Comparison of ENCODE assay signal across 15 cellular contexts in genomic region chr12:102427542-102427923, GRCh38. TPM values are rescaled to one million over a fixed set of nuclear protein-coding genes. Genes with fewer than 3 reads are reported as not detected.
A peak's percentile ranks its signal among the peaks of the same experiment; 100 is the strongest.
DNase-seq lines count a peak whose midpoint lies in the region; ATAC-seq, FAIRE-seq and TF ChIP-seq lines count a peak whose summit lies in the region.
"Had no signal": no experiment of that assay in that cellular context is flagged by ENCODE, and none has a peak within 500 bp of the region (broad histone marks: within the 10 kb centered on the region; RNA-seq: fewer than 3 reads in every experiment).

No MANE protein-coding gene starts in this region.

- DNase-seq in MG63, result peak; percentile 28
- DNase-seq in H1 (ENCODE audit: low read depth in 1 of 2, low spot score in 2 of 2), result no peak
- no peak for DNase-seq in mesothelial cell of epicardium (ENCODE audit: low spot score in 2 of 2, unreplicated experiment in 2 of 2)
- DNase-seq in GM19238 (ENCODE audit: insufficient read length, low spot score), result no peak
- DNase-seq in activated CD8-positive, alpha-beta memory T cell treated with anti-CD3 and anti-CD28 coated beads, Interleukin-2, amount 50 U/mL, for 4 hours, result no peak
- no peak for DNase-seq in NCI-H345 (lab: John Stamatoyannopoulos, UW)
- DNase-seq: activated B cell treated with CpG ODN at 0.5 μM for 24 hours; CD4-positive, CD25-positive, alpha-beta regulatory T cell; effector memory CD8-positive, alpha-beta T cell; glutamatergic neuron; NCI-H187 had no signal

- H3K23ac ChIP-seq in H1 (ENCODE audit: insufficient read length), result no peak overlapping the region

- H3K27ac Mint-ChIP-seq in mesothelial cell of epicardium, result peak overlapping the region; percentile 47
- H3K27ac Mint-ChIP-seq: activated B cell treated with CpG ODN at 0.5 μM for 24 hours; CD4-positive, CD25-positive, alpha-beta regulatory T cell; effector memory CD8-positive, alpha-beta T cell had no signal

- TF ChIP-seq POLR2A in H1 (IDR thresholded peaks at IDR 0.05; ENCODE audit: control extremely low read depth in 1 of 2, low read depth in 2 of 2, low read length in 2 of 2), result no peak

- H3K4me2 ChIP-seq in H1 (ENCODE audit: insufficient read depth in 1 of 2, low read depth in 2 of 2, low read length in 2 of 2), result no peak overlapping the region

- peaks cover 16% of the 10 kb centered on the region for H3K9me3 Mint-ChIP-seq in mesothelial cell of epicardium
- H3K9me3 Mint-ChIP-seq: activated B cell treated with CpG ODN at 0.5 μM for 24 hours had no signal

- CTCF ChIA-PET in H1 (lab: Charles Lee; ENCODE audit: partially characterized antibody), result interaction anchor here (1.0 kb wide), 1 partner anchor 14 kb away, joined by 4 read pairs; no protein-coding TSS in a partner anchor

- no peak overlapping the region for H4K5ac ChIP-seq in H1 (ENCODE audit: insufficient read length, low read depth, low read length)

- no peaks in the 10 kb centered on the region for H4K20me1 ChIP-seq in H1 (replicated peaks in 1 of 2; ENCODE audit: control insufficient read depth in 1 of 2, insufficient read depth in 2 of 2, low read length in 2 of 2)

- H3K56ac ChIP-seq in H1 (replicated peaks; ENCODE audit: insufficient read length, low read depth, low read length), result no peak overlapping the region

- 0 out of 2 replicates have a peak overlapping the region, but pooled peaks have one; percentile 48 for H2BK5ac ChIP-seq in H1 (ENCODE audit: low read depth, low read length)

- no peak overlapping the region for H3K4me3 Mint-ChIP-seq in mesothelial cell of epicardium
- H3K4me3 Mint-ChIP-seq: activated B cell treated with CpG ODN at 0.5 μM for 24 hours; CD4-positive, CD25-positive, alpha-beta regulatory T cell; effector memory CD8-positive, alpha-beta T cell had no signal

- H3K36me3 ChIP-seq in MG63, result no peaks in the 10 kb centered on the region
- H3K36me3 ChIP-seq in H1 (ENCODE audit: control insufficient read depth in 2 of 4, insufficient read depth in 4 of 4, low read length in 3 of 4), result no peaks in the 10 kb centered on the region
- H3K36me3 ChIP-seq: neutrophil had no signal

- H2BK15ac ChIP-seq in H1 (ENCODE audit: low read length), result no peak overlapping the region

- H3K79me2 ChIP-seq in H1 (ENCODE audit: control insufficient read depth in 1 of 2, insufficient read depth in 2 of 2, low read length in 2 of 2), result no peaks in the 10 kb centered on the region

- TF ChIP-seq CTCF in H1 (IDR thresholded peaks at IDR 0.05; ENCODE audit: control extremely low read depth in 1 of 3, insufficient read depth in 1 of 3, low read depth in 1 of 3, low read length in 3 of 3), result no peak
- TF ChIP-seq CTCF in mesothelial cell of epicardium (IDR thresholded peaks at IDR 0.05; ENCODE audit: unreplicated experiment), result no peak

- no peak for TF ChIP-seq EP300 in H1 (IDR thresholded peaks at IDR 0.05; ENCODE audit: borderline replicate concordance in 1 of 2, low read depth in 2 of 2, low read length in 2 of 2)

- no peak overlapping the region for H2BK20ac ChIP-seq in H1 (ENCODE audit: low read length)

- no peak overlapping the region for H4K8ac ChIP-seq in H1 (ENCODE audit: extremely low read depth, insufficient read depth, low read length)

- ATAC-seq in GM21381 (IDR thresholded peaks at IDR 0.05; ENCODE audit: unreplicated experiment), result no peak
- ATAC-seq: effector memory CD8-positive, alpha-beta T cell had no signal

- H3K79me1 ChIP-seq in H1 (ENCODE audit: low read depth, low read length), result no peaks in the 10 kb centered on the region; the same call in 1 of the 2 replicates

- H2AK5ac ChIP-seq in H1 (ENCODE audit: low read depth, low read length), result no peak overlapping the region

- H3K4me1 Mint-ChIP-seq in mesothelial cell of epicardium, result peaks cover 29% of the 10 kb centered on the region
- H3K4me1 Mint-ChIP-seq: activated B cell treated with CpG ODN at 0.5 μM for 24 hours; CD4-positive, CD25-positive, alpha-beta regulatory T cell had no signal

- H2BK12ac ChIP-seq in H1 (ENCODE audit: low read depth, low read length), result no peak overlapping the region; the same call in 1 of the 2 replicates

- no peak for TF ChIP-seq RAD21 in H1 (IDR thresholded peaks at IDR 0.05 in 1 of 2, conservative IDR thresholded peaks at IDR 0.05 in 1 of 2; ENCODE audit: low read depth in 2 of 2, low read length in 2 of 2)

- WGBS in H1 (ENCODE audit: extremely low coverage in 1 of 2, insufficient coverage in 1 of 2, insufficient read length in 1 of 2, insufficient replicate concordance in 2 of 2, low coverage in 1 of 2, low lambda C conversion rate in 2 of 2, missing lambda C conversion rate in 1 of 2), 2 experiments, result 84% methylated on average over 7 of the region's 7 CpGs; no CpG with 5 or more reads in 1 of the 2 experiments

- POLR2A ChIA-PET in H1 (lab: Charles Lee; ENCODE audit: partially characterized antibody), result no interaction called here

- H3K23me2 ChIP-seq in H1 (ENCODE audit: low read depth, low read length), result no peaks in the 10 kb centered on the region

- H3K4me1 ChIP-seq in H1 (replicated peaks in 1 of 4; ENCODE audit: control insufficient read depth in 3 of 4, insufficient read depth in 4 of 4, low read length in 3 of 4), result no peaks in the 10 kb centered on the region; a peak in 1 of 7 replicates

- no peaks in the 10 kb centered on the region for H3K9me3 ChIP-seq in MG63
- no peaks in the 10 kb centered on the region for H3K9me3 ChIP-seq in H1 (ENCODE audit: insufficient read depth in 2 of 2, low read depth in 1 of 2, low read length in 1 of 2)
- H3K9me3 ChIP-seq: neutrophil had no signal

- no peak overlapping the region for H3K27ac ChIP-seq in H1 (ENCODE audit: low read depth, low read length)
- peak overlapping the region; percentile 14 for H3K27ac ChIP-seq in temporal lobe (ENCODE audit: low read depth, low read length)
- H3K27ac ChIP-seq: neutrophil, SK-N-MC had no signal

- H3K18ac ChIP-seq in H1 (ENCODE audit: extremely low read depth, low read length), result no peak overlapping the region

- H3K9ac ChIP-seq in H1 (replicated peaks in 1 of 4; ENCODE audit: extremely low read depth in 1 of 4, low read depth in 3 of 4, low read length in 3 of 4), result no peak overlapping the region

- no peak overlapping the region for H2BK120ac ChIP-seq in H1 (replicated peaks; ENCODE audit: low read depth, low read length)

- H2AFZ ChIP-seq in H1 (ENCODE audit: low read length), result no peak overlapping the region

- H3K27me3 ChIP-seq in MG63, result no peaks in the 10 kb centered on the region
- no peaks in the 10 kb centered on the region for H3K27me3 ChIP-seq in H1 (replicated peaks in 1 of 4; ENCODE audit: control insufficient read depth in 3 of 4, extremely low read depth in 1 of 4, insufficient read depth in 3 of 4, low read length in 3 of 4)
- H3K27me3 ChIP-seq: neutrophil had no signal

- no peak overlapping the region for H3K4ac ChIP-seq in H1 (replicated peaks; ENCODE audit: insufficient read length, low read depth, low read length)

- H3K14ac ChIP-seq in H1 (ENCODE audit: insufficient read length), result no peak overlapping the region

- FAIRE-seq in H1 (lab: Jason Lieb, UNC), result no peak

- H4K91ac ChIP-seq in H1 (replicated peaks; ENCODE audit: insufficient read length, low read length), result no peak overlapping the region

- H3K27me3 Mint-ChIP-seq in mesothelial cell of epicardium (ENCODE audit: low read depth), result no peaks in the 10 kb centered on the region
- H3K27me3 Mint-ChIP-seq: activated B cell treated with CpG ODN at 0.5 μM for 24 hours; CD4-positive, CD25-positive, alpha-beta regulatory T cell had no signal

- H3K4me3 ChIP-seq in MG63, result no peak overlapping the region
- no peak overlapping the region for H3K4me3 ChIP-seq in H1 (ENCODE audit: extremely low read depth in 1 of 4, insufficient read depth in 2 of 4, low read depth in 3 of 4, low read length in 4 of 4)
- H3K4me3 ChIP-seq: SK-N-MC had no signal

- peaks cover 6% of the 10 kb centered on the region for H3K36me3 Mint-ChIP-seq in mesothelial cell of epicardium
- H3K36me3 Mint-ChIP-seq: CD4-positive, CD25-positive, alpha-beta regulatory T cell had no signal

TF ChIP-seq in H1, 55 proteins besides CTCF, POLR2A, EP300 and RAD21 (continues in another document):
- no peak for TF ChIP-seq MAX (IDR thresholded peaks at IDR 0.05)
- TF ChIP-seq E2F6 (IDR thresholded peaks at IDR 0.05), result no peak
- no peak for TF ChIP-seq BACH1 (IDR thresholded peaks at IDR 0.05; ENCODE audit: low read length)
- TF ChIP-seq CHD1 (IDR thresholded peaks at IDR 0.05; ENCODE audit: low read depth, low read length), result no peak
- no peak for TF ChIP-seq TCF12 (IDR thresholded peaks at IDR 0.05; ENCODE audit: low read depth, low read length)
- no peak for TF ChIP-seq SAP30 (IDR thresholded peaks at IDR 0.05; ENCODE audit: insufficient read depth, insufficient replicate concordance, low read length)
- TF ChIP-seq SIN3A (conservative IDR thresholded peaks at IDR 0.05 in 1 of 2, IDR thresholded peaks at IDR 0.05 in 1 of 2; ENCODE audit: low read depth in 1 of 2, low read length in 2 of 2), result no peak
- no peak for TF ChIP-seq NANOG (IDR thresholded peaks at IDR 0.05; ENCODE audit: insufficient read depth, low read depth, low read length, poor library complexity, severe bottlenecking)
- no peak for TF ChIP-seq RNF2 (IDR thresholded peaks at IDR 0.05; ENCODE audit: borderline replicate concordance, low read depth, low read length, missing control alignments, poor library complexity, severe bottlenecking)
- TF ChIP-seq CBX8 (IDR thresholded peaks at IDR 0.05; ENCODE audit: borderline replicate concordance, low read depth, low read length), result no peak

RNA-seq across cellular contexts. Expression of gene IGF1, which starts 52.8 kb away (rescaled TPM):
- not detected in 2 replicates for total RNA-seq in MG63 (2014; rRNA removed; shearing (Covaris generic); ENCODE audit: low replicate concordance)
- not detected in 2 replicates for total RNA-seq in H1 (2021; fragmentation: NEBNext Ultra II Directional; extraction: Animal tissue kit (Norgen Biotek cat#: 25700))
- not detected in 2 replicates for polyA plus RNA-seq in H1 (2011; rRNA removed)
- not detected for polyA plus RNA-seq in H1 (2011; cell fraction: cytosol; rRNA removed)
- not detected for polyA plus RNA-seq in H1 (2011; cell fraction: nucleus; rRNA removed)
- polyA plus RNA-seq in H1 (2012, experiment 1 of 2), result 0.22 TPM in 1 of 4 replicates, not detected in the others
- not detected for polyA plus RNA-seq in H1 (2012, experiment 2 of 2)
- polyA plus RNA-seq in H1 (2013, experiment 1 of 2), result 0.02 TPM
- not detected for polyA plus RNA-seq in H1 (2013, experiment 2 of 2)
- polyA minus RNA-seq in H1 (2011; rRNA and poly(A)+ RNA removed), result not detected in 2 replicates
- not detected for polyA minus RNA-seq in H1 (2011; cell fraction: cytosol; rRNA and poly(A)+ RNA removed)
- not detected for polyA minus RNA-seq in H1 (2011; cell fraction: nucleus; rRNA and poly(A)+ RNA removed)
- total RNA-seq in mesothelial cell of epicardium, result 62.2 to 76.8 TPM (median 66.9 TPM) in 3 replicates
- total RNA-seq in temporal lobe, result 3.9 TPM
- total RNA-seq: activated B cell treated with CpG ODN at 0.5 μM for 24 hours; CD4-positive, CD25-positive, alpha-beta regulatory T cell had no signal
- polyA plus RNA-seq: CD4-positive, CD25-positive, alpha-beta regulatory T cell had no signal

Comparison
In these comparisons a context has a peak if more than half of its experiments do, and no peak if none do; other contexts are left out.
1. RNA of gene IGF1, which starts 52.8 kb away (total RNA-seq): 62.2 to 76.8 TPM in mesothelial cell of epicardium; 3.9 TPM in temporal lobe (single experiment), not detected in MG63 and not detected in H1; every median in the first group is over 10 times any median in the second.